Comparison of ENCODE assay signal across 35 cellular contexts in the genomic region with DNA sequence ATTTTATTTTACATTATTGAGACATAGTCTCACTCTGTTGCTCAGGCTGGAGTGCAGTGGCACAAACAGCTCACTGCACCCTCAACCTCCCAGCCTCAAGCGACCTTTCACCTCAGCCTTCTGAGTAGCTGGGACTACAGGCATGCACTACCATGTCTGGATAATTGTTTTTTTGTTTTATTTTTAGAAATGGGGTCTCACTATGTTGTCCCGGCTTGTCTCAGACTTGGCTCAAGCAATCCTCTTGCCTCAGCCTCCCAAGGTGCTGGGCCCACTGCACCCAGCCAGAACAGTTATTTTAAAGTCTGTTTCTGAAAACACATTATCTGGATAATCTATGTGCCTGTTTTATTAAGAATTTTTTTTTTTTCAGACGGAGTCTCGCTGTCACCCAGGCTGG.
"Had no signal": no experiment of that assay in that cellular context is flagged by ENCODE, and none has a peak within 500 bp of the region (broad histone marks: within the 10 kb centered on the region; RNA-seq: fewer than 3 reads in every experiment).

No MANE protein-coding gene starts in this region.

- H3K4me3 ChIP-seq: MG63 had no signal

- H3K27me3 ChIP-seq: MG63 had no signal

- DNase-seq: Karpas-422, Kasumi-1, MG63, MM.1S, MV-4-11, NCI-H1048, NCI-H1092, NCI-H1092 treated with DMSO at 0.1 percent for 48 hours, NCI-H1105, NCI-H1105 treated with DMSO at 0.1 percent for 48 hours, NCI-H1417, NCI-H1417 treated with DMSO at 0.1 percent for 48 hours, NCI-H1436, NCI-H1436 treated with DMSO at 0.1 percent for 48 hours, NCI-H146, NCI-H1694, NCI-H1694 treated with DMSO at 0.1 percent for 48 hours, NCI-H187, NCI-H187 treated with DMSO at 0.1 percent for 48 hours, NCI-H1930, NCI-H2029, NCI-H2029 treated with DMSO at 0.1 percent for 48 hours, NCI-H2081, NCI-H2081 treated with DMSO at 0.1 percent for 48 hours, NCI-H2107, NCI-H2171, NCI-H2171 treated with DMSO at 0.1 percent for 48 hours, NCI-H2227 treated with DMSO at 0.1 percent for 48 hours, NCI-H226, NCI-H345, NCI-H446, NCI-H446 treated with DMSO at 0.1 percent for 48 hours, NCI-H510A, NCI-H510A treated with DMSO at 0.1 percent for 48 hours, NCI-H524 had no signal
